ENCODE assay signal across 8 cellular contexts in the genomic region with DNA sequence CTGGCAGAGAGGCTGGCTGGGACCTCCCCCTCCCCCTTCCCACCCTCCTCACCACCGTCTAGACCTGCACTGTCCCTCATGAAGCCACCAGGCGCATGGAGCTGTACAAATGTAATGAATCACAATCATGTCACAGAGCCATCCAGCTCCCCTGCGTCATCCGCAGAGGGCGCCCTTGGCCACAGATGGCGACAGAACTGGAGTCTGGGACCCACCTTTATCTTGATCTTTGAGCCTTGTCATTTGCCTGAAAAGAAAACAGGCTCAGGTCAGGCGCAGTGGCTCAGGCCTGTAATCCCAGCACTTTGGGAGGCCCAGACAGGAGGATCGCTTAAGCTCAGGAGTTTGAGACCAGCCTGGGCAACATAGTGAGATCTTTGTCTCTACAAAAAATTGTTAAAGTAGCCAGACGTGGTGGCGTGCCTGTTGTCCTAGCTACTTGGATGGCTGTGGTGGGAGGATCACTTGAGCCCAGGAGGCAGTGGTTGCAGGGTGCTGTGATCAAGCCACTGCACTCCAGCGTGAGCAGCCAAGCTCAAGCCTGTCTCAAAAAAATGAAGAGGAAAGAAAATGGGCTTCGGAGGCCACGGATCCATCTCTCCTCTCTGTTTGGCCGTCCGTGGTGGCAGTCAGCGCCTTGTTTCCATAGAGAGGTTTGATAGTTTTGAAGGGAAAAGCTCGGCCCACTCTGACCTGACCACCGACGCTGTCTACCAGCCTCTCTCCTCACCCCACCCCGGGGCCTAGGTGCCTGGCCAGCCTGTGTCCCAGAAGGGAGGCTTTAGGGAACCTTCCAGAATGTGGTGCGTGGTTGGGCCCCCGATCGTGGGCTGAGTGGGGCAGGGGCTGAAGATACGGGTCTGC. TPM values are rescaled to one million over a fixed set of nuclear protein-coding genes. Genes with fewer than 3 reads are reported as not detected.
DNase-seq lines count a peak whose midpoint lies in the region; ATAC-seq, FAIRE-seq and TF ChIP-seq lines count a peak whose summit lies in the region.

No MANE protein-coding gene starts in this region.

- no peaks in the 10 kb centered on the region for H3K36me3 Mint-ChIP-seq in activated T-helper 17 cell treated with anti-CD3 and anti-CD28 coated beads, Interleukin-2, amount 50 U/mL, for 72 hours (ENCODE audit: low read depth)
- H3K36me3 Mint-ChIP-seq in CD8-positive, alpha-beta memory T cell = no peaks in the 10 kb centered on the region

- 51% methylated on average over 24 of the region's 24 CpGs for WGBS in HepG2 (ENCODE audit: low lambda C conversion rate)

- H3K79me2 ChIP-seq in DOHH2 (ENCODE audit: control insufficient read depth, low read length) (no peaks in the 10 kb centered on the region), HepG2 (ENCODE audit: insufficient read depth, low read length) (peaks cover under 1% of the 10 kb centered on the region)

- H3K36me3 ChIP-seq in DOHH2 (ENCODE audit: control insufficient read depth, low read length) (no peaks in the 10 kb centered on the region), H7 (replicated peaks; ENCODE audit: control insufficient read depth, insufficient read depth, low read length) (no peaks in the 10 kb centered on the region; the same call in 1 of the 2 replicates), HepG2 (replicated peaks in 1 of 2; ENCODE audit: control insufficient read depth in 1 of 2, insufficient read depth in 2 of 2, low read length in 2 of 2) (no peaks in the 10 kb centered on the region; a peak in 2 of 5 replicates)
- no peaks in the 10 kb centered on the region for H3K36me3 ChIP-seq in CD8-positive, alpha-beta memory T cell (ENCODE audit: insufficient read depth, low read length)

- TF ChIP-seq CTCF in DOHH2 (IDR thresholded peaks at IDR 0.05; ENCODE audit: low read depth, low read length, poor library complexity, severe bottlenecking) = peak; percentile 86
- peak; percentile 99 for TF ChIP-seq CTCF in HepG2 (CRISPR knock-in tag; IDR thresholded peaks at IDR 0.05)

- peak overlapping the region; percentile 21; the same call in 1 of the 2 replicates for H3K9ac ChIP-seq in HepG2 (ENCODE audit: insufficient read depth, low read depth, low read length)

- H3F3A ChIP-seq in DOHH2 (ENCODE audit: control insufficient read depth, insufficient read depth) = peaks cover 3% of the 10 kb centered on the region; the same call in 1 of the 2 replicates

- H3K27me3 ChIP-seq in DOHH2 (ENCODE audit: control insufficient read depth, low read length) (peaks cover 26% of the 10 kb centered on the region), H7 (ENCODE audit: control insufficient read depth, insufficient read depth, low read length) (no peaks in the 10 kb centered on the region), HepG2 (ENCODE audit: control insufficient read depth in 1 of 2, insufficient read depth in 2 of 2, low read length in 2 of 2) (no peaks in the 10 kb centered on the region)
- H3K27me3 ChIP-seq in CD8-positive, alpha-beta memory T cell (ENCODE audit: insufficient read depth, low read length, poor library complexity, severe bottlenecking) = peaks cover 7% of the 10 kb centered on the region

- H2AFZ ChIP-seq in HepG2 (ENCODE audit: low read length) = no peak overlapping the region

- H3K9me3 Mint-ChIP-seq in activated T-helper 17 cell treated with anti-CD3 and anti-CD28 coated beads, Interleukin-2, amount 50 U/mL, for 72 hours = no peaks in the 10 kb centered on the region
- H3K9me3 Mint-ChIP-seq in CD8-positive, alpha-beta memory T cell = no peaks in the 10 kb centered on the region

- TSS peak; percentile 46 for BruUV-seq in HepG2 (replicated peaks; lab: Mats Ljungman, UMichigan)

- no peaks in the 10 kb centered on the region for H3K9me2 ChIP-seq in DOHH2 (replicated peaks; ENCODE audit: control insufficient read depth, low read length)

- POLR2A ChIA-PET in HepG2 (lab: Yijun Ruan, JAX) = interaction anchor here (0.6 to 1.8 kb wide), 23 partner anchors 9 to 409 kb away, joined by 3 to 26 read pairs (median 5); partner anchors contain the start of genes GID8, MRGBP, OGFR and SLC17A9
- POLR2A ChIA-PET in CD8-positive, alpha-beta memory T cell (lab: Charles Lee) = no interaction called here

- H3K27me3 Mint-ChIP-seq in activated T-helper 17 cell treated with anti-CD3 and anti-CD28 coated beads, Interleukin-2, amount 50 U/mL, for 72 hours = no peaks in the 10 kb centered on the region
- peaks cover 4 to 8% of the 10 kb centered on the region in 2 donors for H3K27me3 Mint-ChIP-seq in CD8-positive, alpha-beta memory T cell

- peak; percentile 98 for TF ChIP-seq RAD21 in HepG2 (CRISPR knock-in tag; IDR thresholded peaks at IDR 0.05)

- intact Hi-C loops in HepG2 (cut with micrococcal nuclease; ENCODE audit: unreplicated experiment) = loop anchor here (1.0 to 5.0 kb wide), 5 partner anchors 24 to 186 kb away; partner anchors contain the start of gene TCFL5
- intact Hi-C loops in cardiac septum (cut with DNase I) = no loop called here
- intact Hi-C loops in sciatic nerve (cut with DNase I) = no loop called here

- 0 out of 4 replicates have a peak, but pooled peaks have one; percentile 3 to 35 for TF ChIP-seq POLR2A in HepG2 (IDR thresholded peaks at IDR 0.05; ENCODE audit: insufficient read depth in 1 of 2, low read depth in 2 of 2, low read length in 2 of 2)

- H3K9me3 ChIP-seq in DOHH2 (ENCODE audit: control insufficient read depth, insufficient read depth, low read length) (no peaks in the 10 kb centered on the region), HepG2 (ENCODE audit: low read length) (no peaks in the 10 kb centered on the region)
- no peaks in the 10 kb centered on the region for H3K9me3 ChIP-seq in CD8-positive, alpha-beta memory T cell (ENCODE audit: low read length)

- CTCF ChIA-PET in HepG2 (lab: Yijun Ruan, JAX; ENCODE audit: low intra/inter-chr PET ratio, low total read pairs) = interaction anchor here (1.1 to 1.7 kb wide), 5 partner anchors 14 to 186 kb away, joined by 3 to 14 read pairs (median 6); no protein-coding TSS in a partner anchor
- CTCF ChIA-PET in CD8-positive, alpha-beta memory T cell (lab: Charles Lee) = interaction anchor here (1.3 kb wide), 1 partner anchor 10 kb away, joined by 3 read pairs; no protein-coding TSS in a partner anchor

- peak; percentile 18 to 69; a peak in 3 of 4 replicates for TF ChIP-seq EP300 in HepG2 (IDR thresholded peaks at IDR 0.05; ENCODE audit: low read depth in 2 of 2, low read length in 2 of 2)
- peak; percentile 67 for TF ChIP-seq EP300 in HepG2 (CRISPR knock-in tag; IDR thresholded peaks at IDR 0.05; ENCODE audit: borderline replicate concordance)

- in situ Hi-C loops in HepG2 (cut with HindIII; ENCODE audit: extremely low pct_ligation_motif_present, low pct_unique_long_range_greater_than_20kb) = no loop called here

- H3K27ac Mint-ChIP-seq in activated T-helper 17 cell treated with anti-CD3 and anti-CD28 coated beads, Interleukin-2, amount 50 U/mL, for 72 hours = no peak overlapping the region
- H3K27ac Mint-ChIP-seq in CD8-positive, alpha-beta memory T cell = peak overlapping the region in 2 of 8 donors; percentile 60 to 61

- ATAC-seq in activated T-helper 17 cell treated with anti-CD3 and anti-CD28 coated beads, Interleukin-2, amount 50 U/mL, for 72 hours (replicated peaks) = peak; percentile 74
- peak; percentile 61 for ATAC-seq in HepG2
- no peak for ATAC-seq in sciatic nerve

- H3K4me3 Mint-ChIP-seq in activated T-helper 17 cell treated with anti-CD3 and anti-CD28 coated beads, Interleukin-2, amount 50 U/mL, for 72 hours = no peak overlapping the region
- H3K4me3 Mint-ChIP-seq in CD8-positive, alpha-beta memory T cell = peak overlapping the region in 1 of 7 donors; percentile 79

- no peak overlapping the region for H3K4me2 ChIP-seq in DOHH2 (ENCODE audit: low read length)
- H3K4me2 ChIP-seq in HepG2 (ENCODE audit: low read depth, low read length) = peak overlapping the region; percentile 92

- DNase-seq in H7 (peak; percentile 89), NCI-H524 (lab: John Stamatoyannopoulos, UW) (peak; percentile 83 to 86), HepG2 (ENCODE audit: low spot score) (peak; percentile 98), cardiac septum (ENCODE audit: low spot score) (no peak), sciatic nerve (ENCODE audit: low spot score) (no peak)
- DNase-seq in CD8-positive, alpha-beta memory T cell = no peak

- FAIRE-seq in HepG2 (lab: Jason Lieb, UNC) = peak; percentile 100

- H4K20me1 ChIP-seq in DOHH2 (ENCODE audit: control insufficient read depth, insufficient read depth, low read depth, low read length) (no peaks in the 10 kb centered on the region), HepG2 (ENCODE audit: insufficient read depth, low read length) (peaks cover 4% of the 10 kb centered on the region; the same call in 1 of the 2 replicates)

- H3K4me3 ChIP-seq in DOHH2 (ENCODE audit: low read length) = no peak overlapping the region
- no peak overlapping the region for H3K4me3 ChIP-seq in H7 (ENCODE audit: insufficient read depth, low read depth, low read length)
- H3K4me3 ChIP-seq in HepG2 (replicated peaks in 1 of 3; ENCODE audit: insufficient read depth in 1 of 3, low read depth in 2 of 3, low read length in 3 of 3) = peak overlapping the region in 1 of 3 experiments; percentile 71; a peak in 1 of 6 replicates
- H3K4me3 ChIP-seq in CD8-positive, alpha-beta memory T cell (ENCODE audit: low read length) = no peak overlapping the region

- H3K4me1 ChIP-seq in DOHH2 (ENCODE audit: control insufficient read depth, low read length) = peaks cover 19% of the 10 kb centered on the region
- peaks cover 68% of the 10 kb centered on the region for H3K4me1 ChIP-seq in HepG2 (ENCODE audit: insufficient read depth, low read length)
- H3K4me1 ChIP-seq in CD8-positive, alpha-beta memory T cell (ENCODE audit: insufficient read depth, low read length) = peaks cover 6% of the 10 kb centered on the region

- no peak overlapping the region for H3K27ac ChIP-seq in DOHH2 (ENCODE audit: low read depth, low read length)
- peak overlapping the region; percentile 59 for H3K27ac ChIP-seq in HepG2 (ENCODE audit: extremely low read length, insufficient read depth, low read length)
- H3K27ac ChIP-seq in CD8-positive, alpha-beta memory T cell (ENCODE audit: low read depth, low read length) = no peak overlapping the region

- no peaks in the 10 kb centered on the region for H3K4me1 Mint-ChIP-seq in activated T-helper 17 cell treated with anti-CD3 and anti-CD28 coated beads, Interleukin-2, amount 50 U/mL, for 72 hours
- H3K4me1 Mint-ChIP-seq in CD8-positive, alpha-beta memory T cell = peaks cover 0 to 5% (median 0%) of the 10 kb centered on the region in 3 donors

RNA-seq across cellular contexts. Expression of gene COL9A3, which starts 6.2 kb away (rescaled TPM):
- 131 and 139 TPM in 2 replicates for total RNA-seq in H7 (2014; rRNA removed; shearing (Covaris generic))
- total RNA-seq in activated T-helper 17 cell treated with anti-CD3 and anti-CD28 coated beads, Interleukin-2, amount 50 U/mL, for 72 hours = not detected
- total RNA-seq in HepG2 (2016; rRNA removed; fragmentation: Illumina TruSeq; extraction: Trizol) (53.3 and 204 TPM in 2 replicates), cardiac septum (0.94 TPM), sciatic nerve (69.6 TPM)
- total RNA-seq in HepG2 (2016; cell fraction: cytosol; rRNA removed; fragmentation: Illumina TruSeq; extraction: Trizol; ENCODE audit: low read depth) = 13.9 and 15.8 TPM in 2 replicates
- 48.0 and 215 TPM in 2 replicates for total RNA-seq in HepG2 (2016; cell fraction: insoluble cytoplasmic fraction; rRNA removed; fragmentation: Illumina TruSeq; extraction: Trizol)
- 19.3 and 20.8 TPM in 2 replicates for total RNA-seq in HepG2 (2016; cell fraction: membrane; rRNA removed; fragmentation: Illumina TruSeq; extraction: Trizol)
- total RNA-seq in HepG2 (2016; cell fraction: nucleus; rRNA removed; fragmentation: Illumina TruSeq; extraction: Trizol) = 216 and 254 TPM in 2 replicates
- polyA plus RNA-seq in HepG2 (2011; rRNA removed) = 155 and 175 TPM in 2 replicates
- 84.5 and 113 TPM in 2 replicates for polyA plus RNA-seq in HepG2 (2011; cell fraction: cytosol; rRNA removed)
- 1,291 and 1,782 TPM in 2 replicates for polyA plus RNA-seq in HepG2 (2011; cell fraction: nucleus; rRNA removed)
- polyA plus RNA-seq in HepG2 (2012) = 79.9 and 172 TPM in 2 replicates
- polyA plus RNA-seq in HepG2 (2016; cell fraction: cytosol; fragmentation: Illumina TruSeq; extraction: Trizol; ENCODE audit: low read depth) = 9.2 and 9.5 TPM in 2 replicates
- 55.1 and 66.2 TPM in 2 replicates for polyA plus RNA-seq in HepG2 (2016; cell fraction: insoluble cytoplasmic fraction; fragmentation: Illumina TruSeq; extraction: Trizol; ENCODE audit: low read depth)
- 17.0 and 20.1 TPM in 2 replicates for polyA plus RNA-seq in HepG2 (2016; cell fraction: membrane; fragmentation: Illumina TruSeq; extraction: Trizol; ENCODE audit: low read depth)
- polyA plus RNA-seq in HepG2 (2016; cell fraction: nucleus; fragmentation: Illumina TruSeq; extraction: Trizol; ENCODE audit: insufficient read depth, low read depth) = 637 and 662 TPM in 2 replicates
- 5.1 and 12.2 TPM in 2 replicates for polyA minus RNA-seq in HepG2 (2011; rRNA and poly(A)+ RNA removed; ENCODE audit: low replicate concordance)
- polyA minus RNA-seq in HepG2 (2011; cell fraction: cytosol; rRNA and poly(A)+ RNA removed) = 23.0 and 25.3 TPM in 2 replicates
- polyA minus RNA-seq in HepG2 (2011; cell fraction: nucleus; rRNA and poly(A)+ RNA removed) = 56.8 and 67.0 TPM in 2 replicates
- not detected for total RNA-seq in CD8-positive, alpha-beta memory T cell
- polyA plus RNA-seq in CD8-positive, alpha-beta memory T cell = not detected

RNA-seq across cellular contexts. Expression of gene OGFR, which starts 18.4 kb away (rescaled TPM):
- 50.1 and 57.1 TPM in 2 replicates for total RNA-seq in H7 (2014; rRNA removed; shearing (Covaris generic))
- 10 to 100 TPM; 42.3 to 52.6 TPM for total RNA-seq in activated T-helper 17 cell treated with anti-CD3 and anti-CD28 coated beads, Interleukin-2, amount 50 U/mL, for 72 hours
- 68.3 and 81.8 TPM in 2 replicates for total RNA-seq in HepG2 (2016; rRNA removed; fragmentation: Illumina TruSeq; extraction: Trizol)
- total RNA-seq in HepG2 (2016; cell fraction: cytosol; rRNA removed; fragmentation: Illumina TruSeq; extraction: Trizol; ENCODE audit: low read depth) = 6.3 and 8.7 TPM in 2 replicates
- total RNA-seq in HepG2 (2016; cell fraction: insoluble cytoplasmic fraction; rRNA removed; fragmentation: Illumina TruSeq; extraction: Trizol) = 58.8 and 84.2 TPM in 2 replicates
- total RNA-seq in HepG2 (2016; cell fraction: membrane; rRNA removed; fragmentation: Illumina TruSeq; extraction: Trizol) = 20.8 and 24.4 TPM in 2 replicates
- 33.8 and 41.3 TPM in 2 replicates for total RNA-seq in HepG2 (2016; cell fraction: nucleus; rRNA removed; fragmentation: Illumina TruSeq; extraction: Trizol)
- polyA plus RNA-seq in HepG2 (2011; rRNA removed) = 47.7 and 62.2 TPM in 2 replicates
- 58.6 and 82.5 TPM in 2 replicates for polyA plus RNA-seq in HepG2 (2011; cell fraction: cytosol; rRNA removed)
- 105 and 121 TPM in 2 replicates for polyA plus RNA-seq in HepG2 (2011; cell fraction: nucleus; rRNA removed)
- 34.0 and 38.1 TPM in 2 replicates for polyA plus RNA-seq in HepG2 (2012)
- polyA plus RNA-seq in HepG2 (2016; cell fraction: cytosol; fragmentation: Illumina TruSeq; extraction: Trizol; ENCODE audit: low read depth) = 4.2 and 4.7 TPM in 2 replicates
- polyA plus RNA-seq in HepG2 (2016; cell fraction: insoluble cytoplasmic fraction; fragmentation: Illumina TruSeq; extraction: Trizol; ENCODE audit: low read depth) = 68.1 and 77.5 TPM in 2 replicates
- 11.5 and 14.2 TPM in 2 replicates for polyA plus RNA-seq in HepG2 (2016; cell fraction: membrane; fragmentation: Illumina TruSeq; extraction: Trizol; ENCODE audit: low read depth)
- 103 and 104 TPM in 2 replicates for polyA plus RNA-seq in HepG2 (2016; cell fraction: nucleus; fragmentation: Illumina TruSeq; extraction: Trizol; ENCODE audit: insufficient read depth, low read depth)
- 38.5 and 45.1 TPM in 2 replicates for polyA minus RNA-seq in HepG2 (2011; rRNA and poly(A)+ RNA removed; ENCODE audit: low replicate concordance)
- polyA minus RNA-seq in HepG2 (2011; cell fraction: cytosol; rRNA and poly(A)+ RNA removed) = 39.4 and 42.5 TPM in 2 replicates
- polyA minus RNA-seq in HepG2 (2011; cell fraction: nucleus; rRNA and poly(A)+ RNA removed) = 15.1 and 20.0 TPM in 2 replicates
- 16.4 TPM for total RNA-seq in cardiac septum
- total RNA-seq in sciatic nerve = 52.7 TPM
- 10 to 100 TPM; 45.7 to 47.9 TPM for total RNA-seq in CD8-positive, alpha-beta memory T cell
- polyA plus RNA-seq in CD8-positive, alpha-beta memory T cell = 64.2 TPM

RNA-seq across cellular contexts. Expression of gene MRGBP, which starts 26.7 kb away (rescaled TPM):
- total RNA-seq in H7 (2014; rRNA removed; shearing (Covaris generic)) = 28.3 and 28.5 TPM in 2 replicates
- total RNA-seq in activated T-helper 17 cell treated with anti-CD3 and anti-CD28 coated beads, Interleukin-2, amount 50 U/mL, for 72 hours = 10 to 100 TPM; 16.0 to 20.5 TPM
- total RNA-seq in HepG2 (2016; rRNA removed; fragmentation: Illumina TruSeq; extraction: Trizol) (34.8 and 35.9 TPM in 2 replicates), cardiac septum (7.9 TPM), sciatic nerve (10.4 TPM)
- total RNA-seq in HepG2 (2016; cell fraction: cytosol; rRNA removed; fragmentation: Illumina TruSeq; extraction: Trizol; ENCODE audit: low read depth) = 79.0 and 80.7 TPM in 2 replicates
- 31.8 and 38.7 TPM in 2 replicates for total RNA-seq in HepG2 (2016; cell fraction: insoluble cytoplasmic fraction; rRNA removed; fragmentation: Illumina TruSeq; extraction: Trizol)
- 96.7 and 98.0 TPM in 2 replicates for total RNA-seq in HepG2 (2016; cell fraction: membrane; rRNA removed; fragmentation: Illumina TruSeq; extraction: Trizol)
- total RNA-seq in HepG2 (2016; cell fraction: nucleus; rRNA removed; fragmentation: Illumina TruSeq; extraction: Trizol) = 17.0 and 18.5 TPM in 2 replicates
- polyA plus RNA-seq in HepG2 (2011; rRNA removed) = 31.6 and 34.2 TPM in 2 replicates
- 30.7 and 37.2 TPM in 2 replicates for polyA plus RNA-seq in HepG2 (2011; cell fraction: cytosol; rRNA removed)
- polyA plus RNA-seq in HepG2 (2011; cell fraction: nucleus; rRNA removed) = 29.7 and 36.4 TPM in 2 replicates
- polyA plus RNA-seq in HepG2 (2012) = 21.6 and 23.1 TPM in 2 replicates
- polyA plus RNA-seq in HepG2 (2016; cell fraction: cytosol; fragmentation: Illumina TruSeq; extraction: Trizol; ENCODE audit: low read depth) = 88.5 and 96.5 TPM in 2 replicates
- 34.9 and 39.2 TPM in 2 replicates for polyA plus RNA-seq in HepG2 (2016; cell fraction: insoluble cytoplasmic fraction; fragmentation: Illumina TruSeq; extraction: Trizol; ENCODE audit: low read depth)
- 88.7 and 90.6 TPM in 2 replicates for polyA plus RNA-seq in HepG2 (2016; cell fraction: membrane; fragmentation: Illumina TruSeq; extraction: Trizol; ENCODE audit: low read depth)
- 40.3 and 42.7 TPM in 2 replicates for polyA plus RNA-seq in HepG2 (2016; cell fraction: nucleus; fragmentation: Illumina TruSeq; extraction: Trizol; ENCODE audit: insufficient read depth, low read depth)
- polyA minus RNA-seq in HepG2 (2011; rRNA and poly(A)+ RNA removed; ENCODE audit: low replicate concordance) = 21.2 and 36.8 TPM in 2 replicates
- 12.7 and 13.0 TPM in 2 replicates for polyA minus RNA-seq in HepG2 (2011; cell fraction: cytosol; rRNA and poly(A)+ RNA removed)
- 10.2 and 10.9 TPM in 2 replicates for polyA minus RNA-seq in HepG2 (2011; cell fraction: nucleus; rRNA and poly(A)+ RNA removed)
- total RNA-seq in CD8-positive, alpha-beta memory T cell = 10 to 100 TPM; 14.8 TPM
- polyA plus RNA-seq in CD8-positive, alpha-beta memory T cell = 10.7 TPM

RNA-seq across cellular contexts. Expression of gene TCFL5, which starts 38.6 kb away (rescaled TPM):
- 25.7 and 36.8 TPM in 2 replicates for total RNA-seq in H7 (2014; rRNA removed; shearing (Covaris generic))
- total RNA-seq in activated T-helper 17 cell treated with anti-CD3 and anti-CD28 coated beads, Interleukin-2, amount 50 U/mL, for 72 hours = 1 to 10 TPM; 3.4 to 3.7 TPM
- total RNA-seq in HepG2 (2016; rRNA removed; fragmentation: Illumina TruSeq; extraction: Trizol) (20.0 and 21.1 TPM in 2 replicates), cardiac septum (7.8 TPM), sciatic nerve (14.6 TPM)
- 13.3 and 17.7 TPM in 2 replicates for total RNA-seq in HepG2 (2016; cell fraction: cytosol; rRNA removed; fragmentation: Illumina TruSeq; extraction: Trizol; ENCODE audit: low read depth)
- 20.4 and 21.0 TPM in 2 replicates for total RNA-seq in HepG2 (2016; cell fraction: insoluble cytoplasmic fraction; rRNA removed; fragmentation: Illumina TruSeq; extraction: Trizol)
- total RNA-seq in HepG2 (2016; cell fraction: membrane; rRNA removed; fragmentation: Illumina TruSeq; extraction: Trizol) = 28.7 and 36.7 TPM in 2 replicates
- total RNA-seq in HepG2 (2016; cell fraction: nucleus; rRNA removed; fragmentation: Illumina TruSeq; extraction: Trizol) = 11.4 and 12.6 TPM in 2 replicates
- 14.2 and 14.8 TPM in 2 replicates for polyA plus RNA-seq in HepG2 (2011; rRNA removed)
- 9.0 and 11.8 TPM in 2 replicates for polyA plus RNA-seq in HepG2 (2011; cell fraction: cytosol; rRNA removed)
- polyA plus RNA-seq in HepG2 (2011; cell fraction: nucleus; rRNA removed) = 6.4 and 8.0 TPM in 2 replicates
- polyA plus RNA-seq in HepG2 (2012) = 12.4 and 13.3 TPM in 2 replicates
- polyA plus RNA-seq in HepG2 (2016; cell fraction: cytosol; fragmentation: Illumina TruSeq; extraction: Trizol; ENCODE audit: low read depth) = 13.1 and 14.7 TPM in 2 replicates
- polyA plus RNA-seq in HepG2 (2016; cell fraction: insoluble cytoplasmic fraction; fragmentation: Illumina TruSeq; extraction: Trizol; ENCODE audit: low read depth) = 19.5 and 20.9 TPM in 2 replicates
- polyA plus RNA-seq in HepG2 (2016; cell fraction: membrane; fragmentation: Illumina TruSeq; extraction: Trizol; ENCODE audit: low read depth) = 25.6 and 29.7 TPM in 2 replicates
- 21.4 and 23.1 TPM in 2 replicates for polyA plus RNA-seq in HepG2 (2016; cell fraction: nucleus; fragmentation: Illumina TruSeq; extraction: Trizol; ENCODE audit: insufficient read depth, low read depth)
- polyA minus RNA-seq in HepG2 (2011; rRNA and poly(A)+ RNA removed; ENCODE audit: low replicate concordance) = 4.7 and 6.4 TPM in 2 replicates
- polyA minus RNA-seq in HepG2 (2011; cell fraction: cytosol; rRNA and poly(A)+ RNA removed) = 9.9 and 10.2 TPM in 2 replicates
- 5.2 and 6.1 TPM in 2 replicates for polyA minus RNA-seq in HepG2 (2011; cell fraction: nucleus; rRNA and poly(A)+ RNA removed)
- 1 to 10 TPM; 4.6 to 6.2 TPM for total RNA-seq in CD8-positive, alpha-beta memory T cell
- polyA plus RNA-seq in CD8-positive, alpha-beta memory T cell = 1.4 TPM

Comparison
In these comparisons a context has a peak if more than half of its experiments do, and no peak if none do; other contexts are left out.
1. DNase-seq: peak in H7 (single experiment), NCI-H524 (2 of 2) and HepG2 (single experiment); none in cardiac septum (single experiment), sciatic nerve (single experiment) and CD8-positive, alpha-beta memory T cell (0 of 5).